1 cellular context compared by ENCODE assay signal in the genomic region with DNA sequence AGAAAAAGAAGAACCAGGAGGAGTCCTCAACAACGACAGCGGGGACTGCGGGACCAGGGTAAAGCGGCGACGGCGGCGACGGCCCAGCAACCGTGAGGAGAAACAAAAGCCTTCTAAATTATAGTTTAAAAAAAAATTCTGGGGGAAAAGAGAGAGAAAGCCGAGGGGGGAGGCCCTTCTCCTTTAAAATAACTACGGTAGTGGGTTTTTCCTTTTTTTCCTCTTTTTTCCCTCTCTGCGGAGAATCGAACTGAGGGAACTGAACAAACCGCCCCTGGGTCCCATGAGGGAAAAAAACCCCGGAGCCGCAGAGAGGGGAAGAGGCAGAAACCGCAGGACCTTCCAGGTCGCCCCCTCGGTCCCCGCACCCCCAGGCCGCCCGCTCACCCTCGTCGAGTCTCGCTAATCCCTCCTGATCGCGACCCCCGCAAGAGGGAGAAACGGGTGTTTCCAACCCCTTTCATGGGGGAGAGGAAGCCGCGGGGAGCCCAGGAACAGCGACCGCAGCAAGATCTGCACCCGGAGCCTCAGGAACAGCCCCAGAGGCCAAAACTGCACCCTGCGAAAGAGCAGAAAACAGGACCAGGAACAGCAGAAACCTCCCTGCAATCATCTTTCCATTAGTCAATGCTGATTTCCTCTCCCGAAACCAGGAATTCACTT.
TF ChIP-seq lines count a peak whose summit lies in the region.

No MANE protein-coding gene starts in this region.

TF ChIP-seq in HepG2, 621 proteins besides CTCF, POLR2A, EP300 and RAD21 (continued from another document):
- TF ChIP-seq, protein P1, sequence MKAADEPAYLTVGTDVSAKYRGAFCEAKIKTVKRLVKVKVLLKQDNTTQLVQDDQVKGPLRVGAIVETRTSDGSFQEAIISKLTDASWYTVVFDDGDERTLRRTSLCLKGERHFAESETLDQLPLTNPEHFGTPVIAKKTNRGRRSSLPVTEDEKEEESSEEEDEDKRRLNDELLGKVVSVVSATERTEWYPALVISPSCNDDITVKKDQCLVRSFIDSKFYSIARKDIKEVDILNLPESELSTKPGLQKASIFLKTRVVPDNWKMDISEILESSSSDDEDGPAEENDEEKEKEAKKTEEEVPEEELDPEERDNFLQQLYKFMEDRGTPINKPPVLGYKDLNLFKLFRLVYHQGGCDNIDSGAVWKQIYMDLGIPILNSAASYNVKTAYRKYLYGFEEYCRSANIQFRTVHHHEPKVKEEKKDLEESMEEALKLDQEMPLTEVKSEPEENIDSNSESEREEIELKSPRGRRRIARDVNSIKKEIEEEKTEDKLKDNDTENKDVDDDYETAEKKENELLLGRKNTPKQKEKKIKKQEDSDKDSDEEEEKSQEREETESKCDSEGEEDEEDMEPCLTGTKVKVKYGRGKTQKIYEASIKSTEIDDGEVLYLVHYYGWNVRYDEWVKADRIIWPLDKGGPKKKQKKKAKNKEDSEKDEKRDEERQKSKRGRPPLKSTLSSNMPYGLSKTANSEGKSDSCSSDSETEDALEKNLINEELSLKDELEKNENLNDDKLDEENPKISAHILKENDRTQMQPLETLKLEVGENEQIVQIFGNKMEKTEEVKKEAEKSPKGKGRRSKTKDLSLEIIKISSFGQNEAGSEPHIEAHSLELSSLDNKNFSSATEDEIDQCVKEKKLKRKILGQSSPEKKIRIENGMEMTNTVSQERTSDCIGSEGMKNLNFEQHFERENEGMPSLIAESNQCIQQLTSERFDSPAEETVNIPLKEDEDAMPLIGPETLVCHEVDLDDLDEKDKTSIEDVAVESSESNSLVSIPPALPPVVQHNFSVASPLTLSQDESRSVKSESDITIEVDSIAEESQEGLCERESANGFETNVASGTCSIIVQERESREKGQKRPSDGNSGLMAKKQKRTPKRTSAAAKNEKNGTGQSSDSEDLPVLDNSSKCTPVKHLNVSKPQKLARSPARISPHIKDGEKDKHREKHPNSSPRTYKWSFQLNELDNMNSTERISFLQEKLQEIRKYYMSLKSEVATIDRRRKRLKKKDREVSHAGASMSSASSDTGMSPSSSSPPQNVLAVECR (CRISPR knock-in tag; IDR thresholded peaks at IDR 0.05; ENCODE audit: borderline replicate concordance), result peak; percentile 57; the same call in 1 of the 2 replicates
- 0 out of 2 replicates have a peak, but pooled peaks have one; percentile 2 for TF ChIP-seq DR1 (CRISPR knock-in tag; IDR thresholded peaks at IDR 0.05)
- no peak for TF ChIP-seq SNRNP70 (IDR thresholded peaks at IDR 0.05; ENCODE audit: low read depth, low read length)
- no peak for TF ChIP-seq CHD2 (IDR thresholded peaks at IDR 0.05; ENCODE audit: low read depth, low read length)
- TF ChIP-seq KLF12 (CRISPR knock-in tag; IDR thresholded peaks at IDR 0.05; ENCODE audit: borderline replicate concordance), result peak; percentile 59; the same call in 1 of the 2 replicates
- TF ChIP-seq LCORL (IDR thresholded peaks at IDR 0.05), result no peak
- TF ChIP-seq LCORL (CRISPR knock-in tag; IDR thresholded peaks at IDR 0.05), result 0 out of 2 replicates have a peak, but pooled peaks have one; percentile 9
- TF ChIP-seq, protein P2, sequence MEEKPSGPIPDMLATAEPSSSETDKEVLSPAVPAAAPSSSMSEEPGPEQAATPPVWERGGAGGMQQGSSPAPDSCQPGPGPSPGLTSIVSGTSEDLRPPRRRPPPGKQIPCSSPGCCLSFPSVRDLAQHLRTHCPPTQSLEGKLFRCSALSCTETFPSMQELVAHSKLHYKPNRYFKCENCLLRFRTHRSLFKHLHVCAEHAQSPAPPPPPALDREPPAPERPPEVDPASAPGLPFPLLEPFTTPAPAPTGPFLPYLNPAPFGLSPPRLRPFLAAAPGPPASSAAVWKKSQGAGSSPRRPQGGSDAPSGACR (CRISPR knock-in tag; IDR thresholded peaks at IDR 0.05), result 0 out of 2 replicates have a peak, but pooled peaks have one; percentile 57
- TF ChIP-seq ZNF264 (CRISPR knock-in tag; IDR thresholded peaks at IDR 0.05), result 0 out of 2 replicates have a peak, but pooled peaks have one; percentile 18
- 0 out of 2 replicates have a peak, but pooled peaks have one; percentile 11 for TF ChIP-seq ZMAT3 (CRISPR knock-in tag; conservative IDR thresholded peaks at IDR 0.05)
- TF ChIP-seq RFX5 (IDR thresholded peaks at IDR 0.05; ENCODE audit: low read depth, low read length), result no peak
- TF ChIP-seq ASH2L (IDR thresholded peaks at IDR 0.05; ENCODE audit: insufficient read length, low read depth, low read length), result peak; percentile 40
- TF ChIP-seq SIN3A (IDR thresholded peaks at IDR 0.05; ENCODE audit: borderline replicate concordance, low read depth, low read length), result 0 out of 2 replicates have a peak, but pooled peaks have one; percentile 47
- TF ChIP-seq MEIS2 (CRISPR knock-in tag; IDR thresholded peaks at IDR 0.05), result 0 out of 2 replicates have a peak, but pooled peaks have one; percentile 5
- 0 out of 2 replicates have a peak, but pooled peaks have one; percentile 32 for TF ChIP-seq TP53 (CRISPR knock-in tag; conservative IDR thresholded peaks at IDR 0.05)
- TF ChIP-seq KDM5A (IDR thresholded peaks at IDR 0.05; ENCODE audit: borderline replicate concordance, low read length), result 0 out of 2 replicates have a peak, but pooled peaks have one; percentile 30
TF ChIP-seq in HepG2: peak in this region for 12.
